In genomic region chr1:147493349-147493748, GRCh38 we compare ENCODE assay signal across 10 cellular contexts.
"Had no signal": no experiment of that assay in that cellular context is flagged by ENCODE, and none has a peak within 500 bp of the region (broad histone marks: within the 10 kb centered on the region; RNA-seq: fewer than 3 reads in every experiment).

No MANE protein-coding gene starts in this region.

- H3K27ac Mint-ChIP-seq: GM23338, H9, HFFc6 had no signal

- H3K27ac ChIP-seq: HL-60, KMS-11 had no signal

- FAIRE-seq: H1, H54 had no signal

- H3K9me3 Mint-ChIP-seq: GM23338, H9, HFFc6 had no signal

- H3K4me3 ChIP-seq: GM23338 had no signal

- H3K4me1 Mint-ChIP-seq: GM23338 had no signal

- H3K9ac ChIP-seq: KMS-11 had no signal

- DNase-seq: H9, HCEC 1CT, HFFc6, IMR-90, KBM-7 had no signal

- H3K4me3 Mint-ChIP-seq: GM23338, H9, HFFc6 had no signal

- ATAC-seq: GM23338 had no signal
